In the genomic region with DNA sequence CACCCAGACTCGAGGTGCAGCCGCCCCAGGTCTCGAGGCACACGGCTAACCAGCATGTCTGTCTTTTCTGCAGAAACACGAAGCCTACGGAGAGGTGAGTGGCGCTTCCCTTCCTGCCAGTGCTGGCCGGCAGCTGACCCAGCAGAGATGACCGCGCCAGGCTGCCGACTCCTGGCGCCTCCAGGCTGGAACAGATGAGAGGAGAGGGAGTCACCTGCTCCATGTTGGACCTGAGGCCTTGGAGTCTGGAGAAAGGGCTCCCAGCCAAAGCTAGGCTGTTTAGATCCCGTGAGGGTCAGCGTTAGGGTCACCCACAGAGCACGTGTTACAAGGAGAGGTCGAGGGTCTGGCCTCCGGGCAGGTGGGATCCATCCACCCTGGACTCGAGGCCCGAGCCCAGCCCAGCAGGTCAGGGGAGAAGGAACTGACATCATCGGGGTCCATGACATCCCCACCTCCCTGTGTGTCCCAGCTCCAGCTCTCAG, we compare ENCODE assay signal across 24 cellular contexts. TPM values are rescaled to one million over a fixed set of nuclear protein-coding genes. Genes with fewer than 3 reads are reported as not detected.
DNase-seq lines count a peak whose midpoint lies in the region; ATAC-seq, FAIRE-seq and TF ChIP-seq lines count a peak whose summit lies in the region.
"Had no signal": no experiment of that assay in that cellular context is flagged by ENCODE, and none has a peak within 500 bp of the region (broad histone marks: within the 10 kb centered on the region; RNA-seq: fewer than 3 reads in every experiment).

No MANE protein-coding gene starts in this region.

- peaks cover 3% of the 10 kb centered on the region for H3K36me3 Mint-ChIP-seq in progenitor cell of endocrine pancreas (ENCODE audit: insufficient read depth)
- H3K36me3 Mint-ChIP-seq: stimulated activated effector memory CD8-positive, alpha-beta T cell treated with anti-CD3 and anti-CD28 coated beads, Interleukin-12 subunit alpha, Interleukin-12 subunit beta, amount 100 ng/mL, for 72 hours had no signal

- H3K9me3 Mint-ChIP-seq in progenitor cell of endocrine pancreas (ENCODE audit: low read depth) = peaks cover 7% of the 10 kb centered on the region
- H3K9me3 Mint-ChIP-seq: central memory CD8-positive, alpha-beta T cell had no signal

- ATAC-seq in GM21528 (IDR thresholded peaks at IDR 0.05; ENCODE audit: low FRiP score, unreplicated experiment) = no peak
- ATAC-seq: activated CD4-positive, CD25-positive, alpha-beta regulatory T cell treated with anti-CD3 and anti-CD28 coated beads, Interleukin-2, amount 50 U/mL, for 24 hours; activated T-cell treated with anti-CD3 and anti-CD28 coated beads, Interleukin-2, amount 50 U/mL, for 4 hours; K562; stimulated activated effector memory CD8-positive, alpha-beta T cell treated with anti-CD3 and anti-CD28 coated beads, Interleukin-12 subunit alpha, Interleukin-12 subunit beta, amount 100 ng/mL, for 72 hours; T-helper 17 cell had no signal

- FAIRE-seq in D721Med (lab: Jason Lieb, UNC) = no peak
- FAIRE-seq: GM12892, islet of Langerhans, K562 had no signal

- no peaks in the 10 kb centered on the region for H3K27me3 Mint-ChIP-seq in progenitor cell of endocrine pancreas
- H3K27me3 Mint-ChIP-seq: central memory CD8-positive, alpha-beta T cell had no signal

- TF ChIP-seq CTCF in D721Med (IDR thresholded peaks at IDR 0.05; ENCODE audit: insufficient read depth, missing control alignments) (no peak), progenitor cell of endocrine pancreas (IDR thresholded peaks at IDR 0.05; ENCODE audit: unreplicated experiment) (no peak)

- peak; percentile 3 for DNase-seq in activated CD4-positive, alpha-beta T cell treated with anti-CD3 and anti-CD28 coated beads for 1 hour
- no peak for DNase-seq in activated CD4-positive, alpha-beta T cell treated with anti-CD3 and anti-CD28 coated beads for 48 hours
- DNase-seq in D721Med (ENCODE audit: insufficient read length, low spot score) (peak; percentile 11), islet precursor cell (peak; percentile 41), progenitor cell of endocrine pancreas (ENCODE audit: low spot score, unreplicated experiment) (peak; percentile 6), NCI-H2029 (lab: John Stamatoyannopoulos, UW) (no peak), LoVo (ENCODE audit: low spot score) (no peak)
- DNase-seq: activated T-cell treated with anti-CD3 and anti-CD28 coated beads, Interleukin-2, amount 50 U/mL, for 4 hours; DMS 273 treated with DMSO at 0.1 percent for 48 hours; GF-D8; GM23248; NCI-H1048; NCI-H2081; NCI-H524; occipital lobe had no signal

- H3K4me3 Mint-ChIP-seq in progenitor cell of endocrine pancreas (ENCODE audit: low read depth) = no peak overlapping the region
- H3K4me3 Mint-ChIP-seq: activated T-cell treated with anti-CD3 and anti-CD28 coated beads, Interleukin-2, amount 50 U/mL, for 4 hours; central memory CD8-positive, alpha-beta T cell; stimulated activated effector memory CD8-positive, alpha-beta T cell treated with anti-CD3 and anti-CD28 coated beads, Interleukin-12 subunit alpha, Interleukin-12 subunit beta, amount 100 ng/mL, for 72 hours; T-helper 17 cell had no signal

- no peaks in the 10 kb centered on the region for H3K4me1 Mint-ChIP-seq in progenitor cell of endocrine pancreas (ENCODE audit: low read depth)
- H3K4me1 Mint-ChIP-seq: central memory CD8-positive, alpha-beta T cell; stimulated activated effector memory CD8-positive, alpha-beta T cell treated with anti-CD3 and anti-CD28 coated beads, Interleukin-12 subunit alpha, Interleukin-12 subunit beta, amount 100 ng/mL, for 72 hours; T-helper 17 cell had no signal

- no peak overlapping the region for H3K27ac Mint-ChIP-seq in progenitor cell of endocrine pancreas
- H3K27ac Mint-ChIP-seq: stimulated activated effector memory CD8-positive, alpha-beta T cell treated with anti-CD3 and anti-CD28 coated beads, Interleukin-12 subunit alpha, Interleukin-12 subunit beta, amount 100 ng/mL, for 72 hours; T-helper 17 cell had no signal

RNA-seq across cellular contexts. Expression of a gene that starts 14.9 kb away (rescaled TPM):
- total RNA-seq in progenitor cell of endocrine pancreas = 32.0 and 38.6 TPM in 2 replicates
- total RNA-seq: OCI-LY7 had no signal

RNA-seq across cellular contexts. Expression of a gene that starts 42.6 kb away (rescaled TPM):
- total RNA-seq in progenitor cell of endocrine pancreas = 48.4 and 49.3 TPM in 2 replicates
- total RNA-seq: GM23248, occipital lobe had no signal

Comparison
In these comparisons a context has a peak if more than half of its experiments do, and no peak if none do; other contexts are left out.
1. DNase-seq: peak in activated CD4-positive, alpha-beta T cell treated with anti-CD3 and anti-CD28 coated beads for 1 hour (single experiment), D721Med (single experiment), islet precursor cell (single experiment) and progenitor cell of endocrine pancreas (single experiment); none in activated CD4-positive, alpha-beta T cell treated with anti-CD3 and anti-CD28 coated beads for 48 hours (single experiment), NCI-H2029 (single experiment) and LoVo (single experiment).